ENCODE assay signal across 1 cellular context in genomic region chr10:63630085-63630927, GRCh38.
A peak's percentile ranks its signal among the peaks of the same experiment; 100 is the strongest.
TF ChIP-seq lines count a peak whose summit lies in the region.

No MANE protein-coding gene starts in this region.

TF ChIP-seq in HEK293, 187 proteins besides CTCF, POLR2A, EP300 and RAD21 (continued from another document):
- 0 out of 2 replicates have a peak, but pooled peaks have one; percentile 29 for TF ChIP-seq ZBTB6 (tag by site-specific recombination; IDR thresholded peaks at IDR 0.05)
- TF ChIP-seq ZSCAN4 (tag by site-specific recombination; IDR thresholded peaks at IDR 0.05) = no peak
- TF ChIP-seq ZFP37 (tag by site-specific recombination; IDR thresholded peaks at IDR 0.05) = no peak
TF ChIP-seq in HEK293: peak in this region for 42.
